ENCODE assay signal across 30 cellular contexts in genomic region chr11:21177379-21177778, GRCh38.
"Had no signal": no experiment of that assay in that cellular context is flagged by ENCODE, and none has a peak within 500 bp of the region (broad histone marks: within the 10 kb centered on the region; RNA-seq: fewer than 3 reads in every experiment).

No MANE protein-coding gene starts in this region.

- H3K27ac Mint-ChIP-seq: activated CD4-positive, alpha-beta memory T cell treated with anti-CD3 and anti-CD28 coated beads for 36 hours; activated CD4-positive, alpha-beta T cell treated with anti-CD3 and anti-CD28 coated beads for 36 hours; activated CD4-positive, alpha-beta T cell treated with anti-CD3 and anti-CD28 coated beads, Interleukin-2, amount 10 ng/mL, durations not matched to agents 24 days and 14 days; activated CD8-positive, alpha-beta memory T cell treated with anti-CD3 and anti-CD28 coated beads, Interleukin-2, amount 10 ng/mL, durations not matched to agents 7 days and 5 days; activated CD8-positive, alpha-beta T cell treated with anti-CD3 and anti-CD28 coated beads, Interleukin-2, amount 10 ng/mL, durations not matched to agents 7 days and 5 days; activated naive CD4-positive, alpha-beta T cell treated with anti-CD3 and anti-CD28 coated beads, Interleukin-2, amount 10 ng/mL, durations not matched to agents 7 days and 5 days; activated naive CD4-positive, alpha-beta T cell treated with anti-CD3 and anti-CD28 coated beads, Interleukin-2, amount 50 U/mL, for 72 hours; activated naive CD8-positive, alpha-beta T cell treated with anti-CD3 and anti-CD28 coated beads, Interleukin-2, amount 10 ng/mL, durations not matched to agents 7 days and 5 days; activated T-helper 1 cell treated with anti-CD3 and anti-CD28 coated beads, Interleukin-12 subunit alpha, Interleukin-12 subunit beta, Interleukin-2, Interleukin-4 antibody, amounts not matched to agents 30 ng/mL and 10 ng/mL and 1 ng/mL, durations not matched to agents 14 hours and 24 hours and 36 hours; activated T-helper 2 cell treated with anti-CD3 and anti-CD28 coated beads, Interferon-gamma antibody, Interleukin-2, Interleukin-4, amounts not matched to agents 10 μg/mL and 5 μg/mL and 100 μg/mL, durations not matched to agents 14 hours and 24 hours and 36 hours; brain; effector memory CD8-positive, alpha-beta T cell had no signal

- H3K27me3 Mint-ChIP-seq: activated CD4-positive, alpha-beta memory T cell treated with anti-CD3 and anti-CD28 coated beads for 36 hours; activated CD4-positive, alpha-beta T cell treated with anti-CD3 and anti-CD28 coated beads for 36 hours; activated CD4-positive, alpha-beta T cell treated with anti-CD3 and anti-CD28 coated beads, Interleukin-2, amount 10 ng/mL, durations not matched to agents 24 days and 14 days; activated CD8-positive, alpha-beta memory T cell treated with anti-CD3 and anti-CD28 coated beads, Interleukin-2, amount 10 ng/mL, durations not matched to agents 7 days and 5 days; activated naive CD4-positive, alpha-beta T cell treated with anti-CD3 and anti-CD28 coated beads, Interleukin-2, amount 10 ng/mL, durations not matched to agents 7 days and 5 days; activated naive CD8-positive, alpha-beta T cell treated with anti-CD3 and anti-CD28 coated beads, Interleukin-2, amount 10 ng/mL, durations not matched to agents 7 days and 5 days; brain; central memory CD8-positive, alpha-beta T cell; effector memory CD8-positive, alpha-beta T cell had no signal

- H3K36me3 Mint-ChIP-seq: activated CD4-positive, alpha-beta memory T cell treated with anti-CD3 and anti-CD28 coated beads for 36 hours; activated CD8-positive, alpha-beta memory T cell treated with anti-CD3 and anti-CD28 coated beads, Interleukin-2, amount 10 ng/mL, durations not matched to agents 7 days and 5 days; activated naive CD4-positive, alpha-beta T cell treated with anti-CD3 and anti-CD28 coated beads, Interleukin-2, amount 10 ng/mL, durations not matched to agents 7 days and 5 days; activated naive CD4-positive, alpha-beta T cell treated with anti-CD3 and anti-CD28 coated beads, Interleukin-2, amount 50 U/mL, for 72 hours; activated naive CD8-positive, alpha-beta T cell treated with anti-CD3 and anti-CD28 coated beads, Interleukin-2, amount 10 ng/mL, durations not matched to agents 7 days and 5 days; brain had no signal

- H3K4me3 ChIP-seq: ascending aorta, breast epithelium, coronary artery, gastrocnemius medialis, heart left ventricle had no signal

- H3K9me3 ChIP-seq: ascending aorta, breast epithelium, gastrocnemius medialis, heart left ventricle had no signal

- DNase-seq: activated CD4-positive, alpha-beta memory T cell treated with anti-CD3 and anti-CD28 coated beads for 36 hours; activated CD4-positive, alpha-beta T cell treated with anti-CD3 and anti-CD28 coated beads for 36 hours; activated CD4-positive, alpha-beta T cell treated with anti-CD3 and anti-CD28 coated beads, Interleukin-2, amount 10 ng/mL, durations not matched to agents 24 days and 14 days; activated CD4-positive, CD25-positive, alpha-beta regulatory T cell; activated CD4-positive, CD25-positive, alpha-beta regulatory T cell treated with anti-CD3 and anti-CD28 coated beads, Interleukin-2, amount 50 U/mL, for 72 hours; activated CD8-positive, alpha-beta memory T cell treated with anti-CD3 and anti-CD28 coated beads, Interleukin-2, amount 10 ng/mL, durations not matched to agents 7 days and 5 days; activated CD8-positive, alpha-beta memory T cell treated with anti-CD3 and anti-CD28 coated beads, Interleukin-2, amount 50 U/mL, for 4 hours; activated CD8-positive, alpha-beta T cell treated with anti-CD3 and anti-CD28 coated beads, Interleukin-2, amount 10 ng/mL, durations not matched to agents 7 days and 5 days; activated effector memory CD4-positive, alpha-beta T cell treated with anti-CD3 and anti-CD28 coated beads, Interleukin-2, amount 50 U/mL, for 16 hours; activated naive CD4-positive, alpha-beta T cell treated with anti-CD3 and anti-CD28 coated beads, Interleukin-2, amount 10 ng/mL, durations not matched to agents 7 days and 5 days; activated naive CD8-positive, alpha-beta T cell treated with anti-CD3 and anti-CD28 coated beads, Interleukin-2, amount 10 ng/mL, durations not matched to agents 7 days and 5 days; activated T-cell treated with anti-CD3 and anti-CD28 coated beads, Interleukin-2, amount 50 U/mL, for 1 hour; activated T-cell treated with anti-CD3 and anti-CD28 coated beads, Interleukin-2, amount 50 U/mL, for 48 hours; dermis blood vessel endothelial cell; effector CD4-positive, alpha-beta T cell; effector memory CD8-positive, alpha-beta T cell; foreskin fibroblast; gastrocnemius medialis; glutamatergic neuron; heart left ventricle; T-helper 2 cell had no signal

- H3K4me1 Mint-ChIP-seq: activated CD4-positive, alpha-beta T cell treated with anti-CD3 and anti-CD28 coated beads for 36 hours; activated CD4-positive, alpha-beta T cell treated with anti-CD3 and anti-CD28 coated beads, Interleukin-2, amount 10 ng/mL, durations not matched to agents 24 days and 14 days; activated CD8-positive, alpha-beta memory T cell treated with anti-CD3 and anti-CD28 coated beads, Interleukin-2, amount 10 ng/mL, durations not matched to agents 7 days and 5 days; activated naive CD4-positive, alpha-beta T cell treated with anti-CD3 and anti-CD28 coated beads, Interleukin-2, amount 10 ng/mL, durations not matched to agents 7 days and 5 days; activated naive CD8-positive, alpha-beta T cell treated with anti-CD3 and anti-CD28 coated beads, Interleukin-2, amount 10 ng/mL, durations not matched to agents 7 days and 5 days; central memory CD8-positive, alpha-beta T cell had no signal

- H3K27ac ChIP-seq: ascending aorta, breast epithelium, coronary artery, gastrocnemius medialis, heart left ventricle had no signal

- H3K36me3 ChIP-seq: ascending aorta, breast epithelium, gastrocnemius medialis, heart left ventricle had no signal

- H3K9me3 Mint-ChIP-seq: activated CD4-positive, alpha-beta memory T cell treated with anti-CD3 and anti-CD28 coated beads for 36 hours; activated CD4-positive, alpha-beta T cell treated with anti-CD3 and anti-CD28 coated beads, Interleukin-2, amount 10 ng/mL, durations not matched to agents 24 days and 14 days; activated T-helper 1 cell treated with anti-CD3 and anti-CD28 coated beads, Interleukin-12 subunit alpha, Interleukin-12 subunit beta, Interleukin-2, Interleukin-4 antibody, amounts not matched to agents 30 ng/mL and 10 ng/mL and 1 ng/mL, durations not matched to agents 14 hours and 24 hours and 36 hours; brain had no signal

- H3K4me3 Mint-ChIP-seq: activated CD4-positive, alpha-beta memory T cell treated with anti-CD3 and anti-CD28 coated beads for 36 hours; activated CD4-positive, alpha-beta T cell treated with anti-CD3 and anti-CD28 coated beads for 36 hours; activated CD4-positive, alpha-beta T cell treated with anti-CD3 and anti-CD28 coated beads, Interleukin-2, amount 10 ng/mL, durations not matched to agents 24 days and 14 days; activated CD8-positive, alpha-beta memory T cell treated with anti-CD3 and anti-CD28 coated beads, Interleukin-2, amount 10 ng/mL, durations not matched to agents 7 days and 5 days; activated CD8-positive, alpha-beta T cell treated with anti-CD3 and anti-CD28 coated beads, Interleukin-2, amount 10 ng/mL, durations not matched to agents 7 days and 5 days; activated naive CD4-positive, alpha-beta T cell treated with anti-CD3 and anti-CD28 coated beads, Interleukin-2, amount 10 ng/mL, durations not matched to agents 7 days and 5 days; activated naive CD8-positive, alpha-beta T cell treated with anti-CD3 and anti-CD28 coated beads, Interleukin-2, amount 10 ng/mL, durations not matched to agents 7 days and 5 days; activated T-helper 1 cell treated with anti-CD3 and anti-CD28 coated beads, Interleukin-12 subunit alpha, Interleukin-12 subunit beta, Interleukin-2, Interleukin-4 antibody, amounts not matched to agents 30 ng/mL and 10 ng/mL and 1 ng/mL, durations not matched to agents 14 hours and 24 hours and 36 hours; brain; central memory CD8-positive, alpha-beta T cell; effector memory CD8-positive, alpha-beta T cell had no signal

- ATAC-seq: activated CD4-positive, alpha-beta T cell treated with anti-CD3 and anti-CD28 coated beads for 36 hours; activated CD8-positive, alpha-beta memory T cell treated with anti-CD3 and anti-CD28 coated beads, Interleukin-2, amount 10 ng/mL, durations not matched to agents 7 days and 5 days; activated CD8-positive, alpha-beta T cell treated with anti-CD3 and anti-CD28 coated beads, Interleukin-2, amount 10 ng/mL, durations not matched to agents 7 days and 5 days; activated naive CD4-positive, alpha-beta T cell treated with anti-CD3 and anti-CD28 coated beads, Interleukin-2, amount 50 U/mL, for 72 hours; effector memory CD8-positive, alpha-beta T cell; esophagus mucosa; gastrocnemius medialis; heart left ventricle had no signal

- H3K27me3 ChIP-seq: ascending aorta, breast epithelium, gastrocnemius medialis, heart left ventricle had no signal

- H3K4me1 ChIP-seq: ascending aorta, breast epithelium, gastrocnemius medialis, heart left ventricle had no signal
